Comparison of ENCODE assay signal across 14 cellular contexts in genomic region chr14:99317231-99318090, GRCh38. TPM values are rescaled to one million over a fixed set of nuclear protein-coding genes. Genes with fewer than 3 reads are reported as not detected.
A peak's percentile ranks its signal among the peaks of the same experiment; 100 is the strongest.
DNase-seq lines count a peak whose midpoint lies in the region; ATAC-seq and TF ChIP-seq lines count a peak whose summit lies in the region.
"Had no signal": no experiment of that assay in that cellular context is flagged by ENCODE, and none has a peak within 500 bp of the region (broad histone marks: within the 10 kb centered on the region; RNA-seq: fewer than 3 reads in every experiment).

No MANE protein-coding gene starts in this region.

- intact Hi-C loops in colonic mucosa (cut with DNase I) (no loop called here), posterior vena cava (cut with DNase I) (no loop called here)

- H3K4me1 ChIP-seq in colonic mucosa = peaks cover 11% of the 10 kb centered on the region

- no peaks in the 10 kb centered on the region for H3K36me3 ChIP-seq in colonic mucosa

- CTCF ChIA-PET in GM10248 (lab: Yijun Ruan, JAX) = interaction anchor here (1.0 to 3.4 kb wide), 2 partner anchors 98 to 99 kb away, joined by 3 to 43 read pairs; no protein-coding TSS in a partner anchor

- peak overlapping the region; percentile 79 for H3K27ac ChIP-seq in colonic mucosa
- H3K27ac ChIP-seq: C4-2B, PC-9 had no signal

- POLR2A ChIA-PET in GM10248 (lab: Yijun Ruan, JAX) = no interaction called here

- no peak overlapping the region for H3K4me3 ChIP-seq in colonic mucosa
- H3K4me3 ChIP-seq: PC-9 had no signal

- no peaks in the 10 kb centered on the region for H3K27me3 ChIP-seq in colonic mucosa

- DNase-seq in GM10248 (ENCODE audit: extremely low spot score) = peak; percentile 7
- peak; percentile 52 for DNase-seq in colonic mucosa
- DNase-seq in left lobe of liver (ENCODE audit: low spot score) = no peak
- peak; percentile 34 for DNase-seq in posterior vena cava (ENCODE audit: low spot score)
- DNase-seq in MV-4-11 (lab: John Stamatoyannopoulos, UW) = no peak
- DNase-seq in midbrain (lab: John Stamatoyannopoulos, UW) = no peak
- DNase-seq in glomerular visceral epithelial cell (ENCODE audit: extremely low spot score) = no peak
- DNase-seq: HCEC 1CT, KG1, NCI-H1436, NCI-H2029 treated with DMSO at 0.1 percent for 48 hours, PC-9 had no signal

- peak overlapping the region in 1 of 2 donors; percentile 39 for H3K9ac ChIP-seq in colonic mucosa (ENCODE audit: low read depth in 2 of 2, low read length in 2 of 2)

- ATAC-seq in left lobe of liver (peak; percentile 1), HG03045 (IDR thresholded peaks at IDR 0.05; ENCODE audit: unreplicated experiment) (no peak)

- no peaks in the 10 kb centered on the region for H3K9me3 ChIP-seq in colonic mucosa

- no peak for TF ChIP-seq CTCF in GM10248 (IDR thresholded peaks at IDR 0.05; ENCODE audit: control extremely low read depth, extremely low read depth, low read depth, missing control alignments)
- no peak for TF ChIP-seq CTCF in colonic mucosa (IDR thresholded peaks at IDR 0.05)

RNA-seq across cellular contexts. Expression of gene BCL11B, which starts 45.5 kb away (rescaled TPM):
- total RNA-seq in colonic mucosa (10 to 100 TPM in 1 of 2 donors, 1 to 10 TPM in 1; 5.6 to 10.4 TPM), left lobe of liver (0.43 TPM), posterior vena cava (1 to 10 TPM in 1 of 2 donors, under 1 TPM in 1; 0.43 to 1.5 TPM)
- total RNA-seq: PC-9 had no signal

Comparison
In these comparisons a context has a peak if more than half of its experiments do, and no peak if none do; other contexts are left out.
1. DNase-seq: peak in GM10248 (single experiment), colonic mucosa (single experiment) and posterior vena cava (single experiment); none in left lobe of liver (single experiment), MV-4-11 (single experiment), midbrain (single experiment) and glomerular visceral epithelial cell (single experiment).